10 cellular contexts compared by ENCODE assay signal in genomic region chr3:123156276-123156995, GRCh38.
"Had no signal": no experiment of that assay in that cellular context is flagged by ENCODE, and none has a peak within 500 bp of the region (broad histone marks: within the 10 kb centered on the region; RNA-seq: fewer than 3 reads in every experiment).

No MANE protein-coding gene starts in this region.

- H3K27ac ChIP-seq: ascending aorta, coronary artery, gastrocnemius medialis, thoracic aorta had no signal

- ATAC-seq: activated naive CD8-positive, alpha-beta T cell treated with anti-CD3 and anti-CD28 coated beads, Interleukin-2, amount 50 U/mL, for 24 hours; gastrocnemius medialis; naive thymus-derived CD4-positive, alpha-beta T cell had no signal

- H3K9me3 ChIP-seq: ascending aorta, gastrocnemius medialis, thoracic aorta had no signal

- DNase-seq: activated naive CD4-positive, alpha-beta T cell treated with Interleukin-2 at 50 U/mL for 16 hours; activated naive CD8-positive, alpha-beta T cell treated with anti-CD3 and anti-CD28 coated beads, Interleukin-2, amount 50 U/mL, for 24 hours; effector CD8-positive, alpha-beta T cell; gastrocnemius medialis; naive thymus-derived CD4-positive, alpha-beta T cell; stimulated activated CD4-positive, alpha-beta T cell treated with anti-CD3 and anti-CD28 coated beads, Interleukin-4, amount 100 ng/mL, for 1 hour; T-helper 2 cell had no signal

- H3K4me3 ChIP-seq: ascending aorta, coronary artery, gastrocnemius medialis, thoracic aorta had no signal

- H3K27me3 ChIP-seq: ascending aorta, gastrocnemius medialis had no signal

- H3K4me1 ChIP-seq: ascending aorta, gastrocnemius medialis had no signal
